34 cellular contexts compared by ENCODE assay signal in genomic region chr6:161817881-161818280, GRCh38.
"Had no signal": no experiment of that assay in that cellular context is flagged by ENCODE, and none has a peak within 500 bp of the region (broad histone marks: within the 10 kb centered on the region; RNA-seq: fewer than 3 reads in every experiment).

No MANE protein-coding gene starts in this region.

- DNase-seq: Karpas-422, Kasumi-1, MG63, MM.1S, MV-4-11, NCI-H1048, NCI-H1092, NCI-H1105, NCI-H1105 treated with DMSO at 0.1 percent for 48 hours, NCI-H1417, NCI-H1417 treated with DMSO at 0.1 percent for 48 hours, NCI-H1436, NCI-H1436 treated with DMSO at 0.1 percent for 48 hours, NCI-H146, NCI-H1694, NCI-H1694 treated with DMSO at 0.1 percent for 48 hours, NCI-H187, NCI-H187 treated with DMSO at 0.1 percent for 48 hours, NCI-H1930, NCI-H2029, NCI-H2029 treated with DMSO at 0.1 percent for 48 hours, NCI-H2081, NCI-H2081 treated with DMSO at 0.1 percent for 48 hours, NCI-H2107, NCI-H2171, NCI-H2171 treated with DMSO at 0.1 percent for 48 hours, NCI-H2227 treated with DMSO at 0.1 percent for 48 hours, NCI-H226, NCI-H345, NCI-H446, NCI-H446 treated with DMSO at 0.1 percent for 48 hours, NCI-H510A, NCI-H510A treated with DMSO at 0.1 percent for 48 hours, NCI-H524 had no signal

- H3K4me3 ChIP-seq: MG63 had no signal

- H3K27me3 ChIP-seq: MG63 had no signal

- H3K9me3 ChIP-seq: MG63 had no signal

- H3K36me3 ChIP-seq: MG63 had no signal
